14 cellular contexts compared by ENCODE assay signal in the genomic region with DNA sequence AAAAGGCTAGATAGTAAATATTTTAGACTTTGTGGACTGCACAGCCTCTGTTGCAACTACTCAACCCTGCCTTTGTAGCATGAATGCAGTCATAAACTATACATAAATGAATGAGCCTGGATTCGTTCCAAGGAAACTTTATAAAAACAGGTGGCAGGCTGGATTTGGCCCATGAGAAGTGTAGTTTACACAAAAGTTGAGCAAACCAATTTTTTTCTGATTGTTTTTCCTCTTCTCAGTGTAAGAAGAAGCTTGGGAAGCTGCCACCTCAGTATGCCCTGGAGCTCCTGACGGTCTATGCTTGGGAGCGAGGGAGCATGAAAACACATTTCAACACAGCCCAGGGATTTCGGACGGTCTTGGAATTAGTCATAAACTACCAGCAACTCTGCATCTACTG. TPM values are rescaled to one million over a fixed set of nuclear protein-coding genes. Genes with fewer than 3 reads are reported as not detected.
DNase-seq lines count a peak whose midpoint lies in the region; ATAC-seq and TF ChIP-seq lines count a peak whose summit lies in the region.
"Had no signal": no experiment of that assay in that cellular context is flagged by ENCODE, and none has a peak within 500 bp of the region (broad histone marks: within the 10 kb centered on the region; RNA-seq: fewer than 3 reads in every experiment).

No MANE protein-coding gene starts in this region.

- WGBS in mesendoderm (ENCODE audit: extremely low coverage, insufficient coverage, low lambda C conversion rate) = no CpG with 5 or more reads among the region's 5 CpGs

- no peak overlapping the region for H2BK120ac ChIP-seq in mesendoderm (ENCODE audit: low read depth, low read length)

- no peak overlapping the region for H2BK5ac ChIP-seq in mesendoderm (ENCODE audit: low read length)

- no peak overlapping the region for H4K5ac ChIP-seq in mesendoderm (ENCODE audit: low read length)

- ATAC-seq in left lobe of liver (peak; percentile 95), SK-N-SH treated with all-trans-retinoic acid at 6 μM for 48 hours (no peak)
- ATAC-seq: activated naive CD4-positive, alpha-beta T cell treated with anti-CD3 and anti-CD28 coated beads, Interleukin-2, amount 50 U/mL, for 72 hours had no signal

- H3K79me1 ChIP-seq in mesendoderm (ENCODE audit: low read length) = no peaks in the 10 kb centered on the region

- H3K4me1 ChIP-seq in mesendoderm (ENCODE audit: control insufficient read depth, low read depth, low read length) = no peaks in the 10 kb centered on the region
- H3K4me1 ChIP-seq: tibial artery had no signal

- H2BK15ac ChIP-seq in mesendoderm (replicated peaks; ENCODE audit: low read depth) = no peak overlapping the region

- no peak overlapping the region for H3K9ac ChIP-seq in mesendoderm (ENCODE audit: low read length)

- no peaks in the 10 kb centered on the region for H3K36me3 ChIP-seq in mesendoderm (ENCODE audit: control insufficient read depth, insufficient read depth, low read length)

- H3K4me2 ChIP-seq in mesendoderm (ENCODE audit: low read length) = no peak overlapping the region

- no peaks in the 10 kb centered on the region for H3K27me3 ChIP-seq in mesendoderm (ENCODE audit: insufficient read depth, low read length, poor library complexity)
- H3K27me3 ChIP-seq: tibial artery had no signal

- peak; percentile 43 for DNase-seq in AG09309 (ENCODE audit: low read depth)
- DNase-seq in NCI-H345 (lab: John Stamatoyannopoulos, UW) = peak; percentile 70
- DNase-seq in dermis blood vessel endothelial cell = peak; percentile 42
- DNase-seq in left lobe of liver (ENCODE audit: low spot score) = peak; percentile 52
- DNase-seq in activated CD4-positive, alpha-beta T cell treated with anti-CD3 and anti-CD28 coated beads, Interleukin-2, amount 50 U/mL, for 48 hours = no peak
- DNase-seq in mucosa of gallbladder (ENCODE audit: low spot score) = no peak
- no peak for DNase-seq in mesendoderm
- DNase-seq: erythroblast, midbrain, NCI-H2171 treated with DMSO at 0.1 percent for 48 hours, T-helper 1 cell, tibial artery had no signal

- H3K4ac ChIP-seq in mesendoderm (ENCODE audit: low read depth, low read length) = no peak overlapping the region

- no peak overlapping the region for H4K8ac ChIP-seq in mesendoderm (ENCODE audit: low read depth, low read length)

- H3K27ac ChIP-seq in mesendoderm (ENCODE audit: low read depth, low read length) = no peak overlapping the region
- H3K27ac ChIP-seq: tibial artery had no signal

- H2AK5ac ChIP-seq in mesendoderm (ENCODE audit: low read length) = no peak overlapping the region

- no peak overlapping the region for H3K23ac ChIP-seq in mesendoderm (ENCODE audit: low read length)

- H3K18ac ChIP-seq in mesendoderm (ENCODE audit: low read length) = no peak overlapping the region

- H3K4me3 ChIP-seq in AG09309 (ENCODE audit: control insufficient read depth, low read depth, low read length) (no peak overlapping the region), mesendoderm (ENCODE audit: low read length) (no peak overlapping the region)
- H3K4me3 ChIP-seq: tibial artery had no signal

- TF ChIP-seq CTCF in AG09309 (IDR thresholded peaks at IDR 0.05; ENCODE audit: control insufficient read depth, insufficient read depth, low read depth, low read length, missing control alignments) = no peak

- H3K79me2 ChIP-seq in mesendoderm (ENCODE audit: control insufficient read depth, insufficient read depth, low read length) = no peaks in the 10 kb centered on the region

- no peak overlapping the region for H3K56ac ChIP-seq in mesendoderm (ENCODE audit: low read length)

TF ChIP-seq in SK-N-SH treated with all-trans-retinoic acid at 6 μM for 48 hours, 23 proteins besides CTCF, POLR2A, EP300 and RAD21:
- TF ChIP-seq TSHZ2 (CRISPR knock-in tag; IDR thresholded peaks at IDR 0.05) = no peak
- TF ChIP-seq, protein P1, sequence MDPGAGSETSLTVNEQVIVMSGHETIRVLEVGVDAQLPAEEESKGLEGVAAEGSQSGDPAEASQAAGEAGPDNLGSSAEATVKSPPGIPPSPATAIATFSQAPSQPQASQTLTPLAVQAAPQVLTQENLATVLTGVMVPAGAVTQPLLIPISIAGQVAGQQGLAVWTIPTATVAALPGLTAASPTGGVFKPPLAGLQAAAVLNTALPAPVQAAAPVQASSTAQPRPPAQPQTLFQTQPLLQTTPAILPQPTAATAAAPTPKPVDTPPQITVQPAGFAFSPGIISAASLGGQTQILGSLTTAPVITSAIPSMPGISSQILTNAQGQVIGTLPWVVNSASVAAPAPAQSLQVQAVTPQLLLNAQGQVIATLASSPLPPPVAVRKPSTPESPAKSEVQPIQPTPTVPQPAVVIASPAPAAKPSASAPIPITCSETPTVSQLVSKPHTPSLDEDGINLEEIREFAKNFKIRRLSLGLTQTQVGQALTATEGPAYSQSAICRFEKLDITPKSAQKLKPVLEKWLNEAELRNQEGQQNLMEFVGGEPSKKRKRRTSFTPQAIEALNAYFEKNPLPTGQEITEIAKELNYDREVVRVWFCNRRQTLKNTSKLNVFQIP (CRISPR knock-in tag; IDR thresholded peaks at IDR 0.05; ENCODE audit: borderline replicate concordance, low read depth) = no peak
- TF ChIP-seq, protein P2, sequence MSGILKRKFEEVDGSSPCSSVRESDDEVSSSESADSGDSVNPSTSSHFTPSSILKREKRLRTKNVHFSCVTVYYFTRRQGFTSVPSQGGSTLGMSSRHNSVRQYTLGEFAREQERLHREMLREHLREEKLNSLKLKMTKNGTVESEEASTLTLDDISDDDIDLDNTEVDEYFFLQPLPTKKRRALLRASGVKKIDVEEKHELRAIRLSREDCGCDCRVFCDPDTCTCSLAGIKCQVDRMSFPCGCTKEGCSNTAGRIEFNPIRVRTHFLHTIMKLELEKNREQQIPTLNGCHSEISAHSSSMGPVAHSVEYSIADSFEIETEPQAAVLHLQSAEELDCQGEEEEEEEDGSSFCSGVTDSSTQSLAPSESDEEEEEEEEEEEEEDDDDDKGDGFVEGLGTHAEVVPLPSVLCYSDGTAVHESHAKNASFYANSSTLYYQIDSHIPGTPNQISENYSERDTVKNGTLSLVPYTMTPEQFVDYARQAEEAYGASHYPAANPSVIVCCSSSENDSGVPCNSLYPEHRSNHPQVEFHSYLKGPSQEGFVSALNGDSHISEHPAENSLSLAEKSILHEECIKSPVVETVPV (CRISPR knock-in tag; IDR thresholded peaks at IDR 0.05) = no peak
- no peak for TF ChIP-seq RARB (CRISPR knock-in tag; IDR thresholded peaks at IDR 0.05)
- TF ChIP-seq PPARA (CRISPR knock-in tag; IDR thresholded peaks at IDR 0.05; ENCODE audit: borderline replicate concordance) = no peak

RNA-seq across cellular contexts. Expression of gene OAS1, which starts 9.5 kb away (rescaled TPM):
- total RNA-seq in dermis blood vessel endothelial cell (13.6 and 30.7 TPM in 2 replicates), left lobe of liver (20.1 TPM), mucosa of gallbladder (27.9 TPM)
- 0.03 TPM for polyA plus RNA-seq in mesendoderm (2013, experiment 1 of 2)
- 0.04 TPM for polyA plus RNA-seq in mesendoderm (2013, experiment 2 of 2)

RNA-seq across cellular contexts. Expression of gene OAS3, which starts 22.0 kb away (rescaled TPM):
- total RNA-seq in dermis blood vessel endothelial cell = 9.4 and 27.3 TPM in 2 replicates
- total RNA-seq in left lobe of liver = 4.1 TPM
- 11.9 TPM for total RNA-seq in mucosa of gallbladder
- polyA plus RNA-seq in mesendoderm (2013, experiment 1 of 2) = 0.39 TPM
- polyA plus RNA-seq in mesendoderm (2013, experiment 2 of 2) = 0.46 TPM

Comparison
In these comparisons a context has a peak if more than half of its experiments do, and no peak if none do; other contexts are left out.
1. DNase-seq: peak in AG09309 (single experiment), NCI-H345 (single experiment), dermis blood vessel endothelial cell (single experiment) and left lobe of liver (single experiment); none in activated CD4-positive, alpha-beta T cell treated with anti-CD3 and anti-CD28 coated beads, Interleukin-2, amount 50 U/mL, for 48 hours (0 of 2), mucosa of gallbladder (single experiment) and mesendoderm (single experiment).